ENCODE assay signal across 9 cellular contexts in the genomic region with DNA sequence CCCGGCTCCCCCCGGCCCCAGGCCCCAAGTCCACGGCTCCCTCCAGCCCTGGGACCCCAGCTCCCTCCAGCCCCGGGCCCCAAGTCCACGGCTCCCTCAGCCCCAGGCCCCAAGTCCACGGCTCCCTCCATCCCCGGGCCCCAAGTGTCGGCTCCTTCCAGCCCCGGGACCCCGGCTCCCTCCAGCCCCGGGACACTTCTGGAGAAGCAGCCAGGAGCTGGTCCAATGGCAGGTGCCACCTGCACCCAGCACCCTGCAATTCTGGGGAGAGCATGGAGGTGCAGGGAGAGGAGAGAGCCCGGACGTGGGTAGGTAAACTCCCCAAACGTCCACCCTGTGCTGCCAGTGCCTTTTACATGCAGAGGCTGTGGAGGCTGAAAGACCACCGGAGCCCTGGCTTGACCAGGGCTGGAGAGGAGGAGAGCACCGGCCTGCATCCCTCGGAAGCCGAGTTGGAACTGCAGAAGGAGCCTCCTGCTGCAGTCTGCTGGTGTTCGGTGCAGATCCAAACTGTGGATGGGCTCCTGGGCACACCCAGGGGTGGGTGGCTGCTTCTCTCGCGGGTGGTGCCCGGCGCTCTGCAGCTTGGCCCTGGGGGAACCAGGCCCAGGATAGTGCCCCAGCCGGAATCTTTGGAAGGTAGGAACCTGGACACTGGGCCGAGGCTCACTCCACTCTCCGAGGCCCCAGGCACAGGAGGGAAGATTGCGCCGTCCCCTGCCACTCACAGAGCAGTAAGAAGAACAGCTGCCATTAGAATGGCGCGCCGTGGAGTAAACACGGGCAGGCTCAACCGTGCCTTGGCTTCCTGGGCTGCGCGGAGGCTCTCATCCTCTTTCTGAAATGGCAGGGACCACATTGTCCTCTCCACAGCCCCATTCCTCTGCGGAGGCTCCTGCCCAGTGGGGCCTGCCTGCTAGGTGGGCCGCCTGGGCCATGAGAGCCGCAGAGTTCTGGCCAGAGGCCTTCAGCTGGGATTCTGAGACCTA. TPM values are rescaled to one million over a fixed set of nuclear protein-coding genes. Genes with fewer than 3 reads are reported as not detected.
A peak's percentile ranks its signal among the peaks of the same experiment; 100 is the strongest.
DNase-seq lines count a peak whose midpoint lies in the region; ATAC-seq and TF ChIP-seq lines count a peak whose summit lies in the region.
"Had no signal": no experiment of that assay in that cellular context is flagged by ENCODE, and none has a peak within 500 bp of the region (broad histone marks: within the 10 kb centered on the region; RNA-seq: fewer than 3 reads in every experiment).

No MANE protein-coding gene starts in this region.

- no peaks in the 10 kb centered on the region; a peak in 1 of 4 replicates for H3K4me1 ChIP-seq in HCT116 (ENCODE audit: control insufficient read depth in 1 of 2, insufficient read depth in 2 of 2, low read length in 2 of 2)

- no TSS peak for BruUV-seq in HCT116 (replicated peaks; lab: Mats Ljungman, UMichigan)

- POLR2A ChIA-PET in HCT116 (lab: Charles Lee), result no interaction called here

- H3K27ac ChIP-seq in C4-2B, result no peak overlapping the region
- H3K27ac ChIP-seq in HCT116 (ENCODE audit: low read depth, low read length), result no peak overlapping the region

- no peak for TF ChIP-seq POLR2A in HCT116 (IDR thresholded peaks at IDR 0.05; ENCODE audit: borderline replicate concordance, extremely low read depth, insufficient read depth, insufficient read length)

- intact Hi-C loops in HCT116 (cut with micrococcal nuclease), result loop anchor here (1.0 to 10.0 kb wide), 6 partner anchors 675 to 1477 kb away; a partner anchor contains a TSS

- H4K20me1 ChIP-seq in HCT116 (ENCODE audit: insufficient read depth), result no peaks in the 10 kb centered on the region

- H3K4me1 Mint-ChIP-seq in mesothelial cell of epicardium, result no peaks in the 10 kb centered on the region

- H3K9me3 ChIP-seq in HCT116 (ENCODE audit: control insufficient read depth in 1 of 2, insufficient read depth in 1 of 2, low read depth in 1 of 2, low read length in 2 of 2), result no peaks in the 10 kb centered on the region

- peak; percentile 55 for ATAC-seq in HCT116
- ATAC-seq in HG02610 (IDR thresholded peaks at IDR 0.05; ENCODE audit: unreplicated experiment), result no peak
- no peak for ATAC-seq in GM21526 (IDR thresholded peaks at IDR 0.05; ENCODE audit: low FRiP score, unreplicated experiment)
- no peak for ATAC-seq in GM18520 (IDR thresholded peaks at IDR 0.05; ENCODE audit: unreplicated experiment)

- RAD21 ChIA-PET in HCT116 (lab: Charles Lee; ENCODE audit: low non-redundant PET in 1 of 2, low total read pairs in 2 of 2, uncharacterized antibody in 2 of 2, unreplicated experiment in 2 of 2), result no interaction called here

- CTCF ChIA-PET in HCT116 (lab: Charles Lee), result no interaction called here

- TF ChIP-seq RAD21 in HCT116 (IDR thresholded peaks at IDR 0.05; ENCODE audit: low read depth), result no peak

- H3K9me2 ChIP-seq in HCT116 (ENCODE audit: insufficient read depth), result no peaks in the 10 kb centered on the region

- no peak overlapping the region for H2AFZ ChIP-seq in HCT116 (ENCODE audit: low read depth, low read length, poor library complexity, severe bottlenecking)

- TF ChIP-seq CTCF in C4-2B (conservative IDR thresholded peaks at IDR 0.05) (peak; percentile 63), HCT116 (IDR thresholded peaks at IDR 0.05 in 2 of 3, conservative IDR thresholded peaks at IDR 0.05 in 1 of 3; ENCODE audit: borderline replicate concordance in 1 of 3, insufficient read depth in 1 of 3, low read depth in 2 of 3, low read length in 2 of 3) (0 out of 6 replicates have a peak, but pooled peaks of 1 of the 3 experiments have one; percentile 0), WI38 (IDR thresholded peaks at IDR 0.05; ENCODE audit: low read depth, low read length) (peak; percentile 8; the same call in 1 of the 2 replicates), mesothelial cell of epicardium (IDR thresholded peaks at IDR 0.05; ENCODE audit: unreplicated experiment) (peak; percentile 51)

- no peaks in the 10 kb centered on the region for H3K27me3 ChIP-seq in HCT116 (ENCODE audit: insufficient read depth, low read length)

- H3K27me3 Mint-ChIP-seq in mesothelial cell of epicardium (ENCODE audit: low read depth), result peaks cover 67% of the 10 kb centered on the region

- no peaks in the 10 kb centered on the region for H3K36me3 Mint-ChIP-seq in mesothelial cell of epicardium

- DNase-seq in HCT116 (ENCODE audit: low read depth, low spot score) (no peak), mesothelial cell of epicardium (ENCODE audit: low spot score in 2 of 2, unreplicated experiment in 2 of 2) (no peak), T1000 (lab: John Stamatoyannopoulos, UW) (no peak)

- H3K9ac ChIP-seq in HCT116 (ENCODE audit: low read length), result no peak overlapping the region

- no peak overlapping the region for H3K27ac Mint-ChIP-seq in mesothelial cell of epicardium
- H3K27ac Mint-ChIP-seq: activated T-helper 2 cell treated with anti-CD3 and anti-CD28 coated beads, Interferon-gamma antibody, Interleukin-2, Interleukin-4, amounts not matched to agents 10 μg/mL and 5 μg/mL and 100 μg/mL, durations not matched to agents 14 hours and 24 hours and 36 hours had no signal

- H3K36me3 ChIP-seq in HCT116 (ENCODE audit: control insufficient read depth in 1 of 2, insufficient read depth in 2 of 2, low read length in 2 of 2), result no peaks in the 10 kb centered on the region

- H3K4me3 Mint-ChIP-seq in mesothelial cell of epicardium, result no peak overlapping the region

- H3K4me2 ChIP-seq in HCT116 (ENCODE audit: low read length), result peak overlapping the region; percentile 32; the same call in 1 of the 2 replicates

- no peaks in the 10 kb centered on the region for H3K79me2 ChIP-seq in HCT116 (ENCODE audit: insufficient read depth, low read length)

- no peaks in the 10 kb centered on the region for H3K9me3 Mint-ChIP-seq in mesothelial cell of epicardium
- H3K9me3 Mint-ChIP-seq: activated T-helper 2 cell treated with anti-CD3 and anti-CD28 coated beads, Interferon-gamma antibody, Interleukin-2, Interleukin-4, amounts not matched to agents 10 μg/mL and 5 μg/mL and 100 μg/mL, durations not matched to agents 14 hours and 24 hours and 36 hours had no signal

- no peak overlapping the region for H3K4me3 ChIP-seq in HCT116 (replicated peaks in 1 of 2; ENCODE audit: low read depth in 1 of 2, low read length in 2 of 2)
- no peak overlapping the region for H3K4me3 ChIP-seq in WI38 (ENCODE audit: low read depth, low read length)

TF ChIP-seq in HCT116, 20 proteins besides CTCF, POLR2A, EP300 and RAD21:
- TF ChIP-seq EGR1 (IDR thresholded peaks at IDR 0.05; ENCODE audit: low read depth) (no peak), SRF (IDR thresholded peaks at IDR 0.05; ENCODE audit: low read depth) (no peak), ZFX (IDR thresholded peaks at IDR 0.05) (no peak), ZNF274 (IDR thresholded peaks at IDR 0.05; ENCODE audit: low read depth, low read length) (no peak), CBX3 (IDR thresholded peaks at IDR 0.05; ENCODE audit: low read depth) (no peak), TCF7L2 (IDR thresholded peaks at IDR 0.05; ENCODE audit: borderline replicate concordance, extremely low read depth, insufficient read depth, insufficient read length) (no peak), YY1 (IDR thresholded peaks at IDR 0.05; ENCODE audit: extremely low read depth, insufficient replicate concordance, low read depth, low read length) (no peak), EZH2 (IDR thresholded peaks at IDR 0.05) (no peak), JUND (IDR thresholded peaks at IDR 0.05) (no peak)
- TF ChIP-seq, protein P1, sequence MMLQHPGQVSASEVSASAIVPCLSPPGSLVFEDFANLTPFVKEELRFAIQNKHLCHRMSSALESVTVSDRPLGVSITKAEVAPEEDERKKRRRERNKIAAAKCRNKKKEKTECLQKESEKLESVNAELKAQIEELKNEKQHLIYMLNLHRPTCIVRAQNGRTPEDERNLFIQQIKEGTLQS (IDR thresholded peaks at IDR 0.05), result no peak
- TF ChIP-seq, protein P2, sequence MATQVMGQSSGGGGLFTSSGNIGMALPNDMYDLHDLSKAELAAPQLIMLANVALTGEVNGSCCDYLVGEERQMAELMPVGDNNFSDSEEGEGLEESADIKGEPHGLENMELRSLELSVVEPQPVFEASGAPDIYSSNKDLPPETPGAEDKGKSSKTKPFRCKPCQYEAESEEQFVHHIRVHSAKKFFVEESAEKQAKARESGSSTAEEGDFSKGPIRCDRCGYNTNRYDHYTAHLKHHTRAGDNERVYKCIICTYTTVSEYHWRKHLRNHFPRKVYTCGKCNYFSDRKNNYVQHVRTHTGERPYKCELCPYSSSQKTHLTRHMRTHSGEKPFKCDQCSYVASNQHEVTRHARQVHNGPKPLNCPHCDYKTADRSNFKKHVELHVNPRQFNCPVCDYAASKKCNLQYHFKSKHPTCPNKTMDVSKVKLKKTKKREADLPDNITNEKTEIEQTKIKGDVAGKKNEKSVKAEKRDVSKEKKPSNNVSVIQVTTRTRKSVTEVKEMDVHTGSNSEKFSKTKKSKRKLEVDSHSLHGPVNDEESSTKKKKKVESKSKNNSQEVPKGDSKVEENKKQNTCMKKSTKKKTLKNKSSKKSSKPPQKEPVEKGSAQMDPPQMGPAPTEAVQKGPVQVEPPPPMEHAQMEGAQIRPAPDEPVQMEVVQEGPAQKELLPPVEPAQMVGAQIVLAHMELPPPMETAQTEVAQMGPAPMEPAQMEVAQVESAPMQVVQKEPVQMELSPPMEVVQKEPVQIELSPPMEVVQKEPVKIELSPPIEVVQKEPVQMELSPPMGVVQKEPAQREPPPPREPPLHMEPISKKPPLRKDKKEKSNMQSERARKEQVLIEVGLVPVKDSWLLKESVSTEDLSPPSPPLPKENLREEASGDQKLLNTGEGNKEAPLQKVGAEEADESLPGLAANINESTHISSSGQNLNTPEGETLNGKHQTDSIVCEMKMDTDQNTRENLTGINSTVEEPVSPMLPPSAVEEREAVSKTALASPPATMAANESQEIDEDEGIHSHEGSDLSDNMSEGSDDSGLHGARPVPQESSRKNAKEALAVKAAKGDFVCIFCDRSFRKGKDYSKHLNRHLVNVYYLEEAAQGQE (IDR thresholded peaks at IDR 0.05; ENCODE audit: low read depth), result no peak

RNA-seq across cellular contexts. Expression of a gene that starts 14.7 kb away (rescaled TPM):
- total RNA-seq in HCT116 (2021; ENCODE audit: unreplicated experiment), result 0.32 TPM
- polyA plus RNA-seq in HCT116 (2012), result 0.08 and 0.11 TPM in 2 replicates
- total RNA-seq in mesothelial cell of epicardium, result 0.58 to 0.75 TPM (median 0.73 TPM) in 3 replicates
